Comparison of ENCODE assay signal across 1 cellular context in genomic region chr6:106617302-106617701, GRCh38.
TF ChIP-seq lines count a peak whose summit lies in the region.

No MANE protein-coding gene starts in this region.

TF ChIP-seq in WTC11, 78 proteins besides CTCF, POLR2A, EP300 and RAD21 (continued from another document):
- TF ChIP-seq FOXP4 (CRISPR knock-in tag; IDR thresholded peaks at IDR 0.05) (no peak), USF2 (CRISPR knock-in tag; IDR thresholded peaks at IDR 0.05) (no peak), OVOL2 (CRISPR knock-in tag; IDR thresholded peaks at IDR 0.05; ENCODE audit: borderline replicate concordance) (no peak), ZBTB43 (CRISPR knock-in tag; IDR thresholded peaks at IDR 0.05) (no peak), HMGA2 (CRISPR knock-in tag; IDR thresholded peaks at IDR 0.05) (no peak), USF1 (CRISPR knock-in tag; IDR thresholded peaks at IDR 0.05) (no peak), IRF1 (CRISPR knock-in tag; IDR thresholded peaks at IDR 0.05) (no peak), IRF2 (CRISPR knock-in tag; IDR thresholded peaks at IDR 0.05; ENCODE audit: borderline replicate concordance, low read depth) (no peak), HMGXB4 (CRISPR knock-in tag; IDR thresholded peaks at IDR 0.05) (no peak)
